8 cellular contexts compared by ENCODE assay signal in the genomic region with DNA sequence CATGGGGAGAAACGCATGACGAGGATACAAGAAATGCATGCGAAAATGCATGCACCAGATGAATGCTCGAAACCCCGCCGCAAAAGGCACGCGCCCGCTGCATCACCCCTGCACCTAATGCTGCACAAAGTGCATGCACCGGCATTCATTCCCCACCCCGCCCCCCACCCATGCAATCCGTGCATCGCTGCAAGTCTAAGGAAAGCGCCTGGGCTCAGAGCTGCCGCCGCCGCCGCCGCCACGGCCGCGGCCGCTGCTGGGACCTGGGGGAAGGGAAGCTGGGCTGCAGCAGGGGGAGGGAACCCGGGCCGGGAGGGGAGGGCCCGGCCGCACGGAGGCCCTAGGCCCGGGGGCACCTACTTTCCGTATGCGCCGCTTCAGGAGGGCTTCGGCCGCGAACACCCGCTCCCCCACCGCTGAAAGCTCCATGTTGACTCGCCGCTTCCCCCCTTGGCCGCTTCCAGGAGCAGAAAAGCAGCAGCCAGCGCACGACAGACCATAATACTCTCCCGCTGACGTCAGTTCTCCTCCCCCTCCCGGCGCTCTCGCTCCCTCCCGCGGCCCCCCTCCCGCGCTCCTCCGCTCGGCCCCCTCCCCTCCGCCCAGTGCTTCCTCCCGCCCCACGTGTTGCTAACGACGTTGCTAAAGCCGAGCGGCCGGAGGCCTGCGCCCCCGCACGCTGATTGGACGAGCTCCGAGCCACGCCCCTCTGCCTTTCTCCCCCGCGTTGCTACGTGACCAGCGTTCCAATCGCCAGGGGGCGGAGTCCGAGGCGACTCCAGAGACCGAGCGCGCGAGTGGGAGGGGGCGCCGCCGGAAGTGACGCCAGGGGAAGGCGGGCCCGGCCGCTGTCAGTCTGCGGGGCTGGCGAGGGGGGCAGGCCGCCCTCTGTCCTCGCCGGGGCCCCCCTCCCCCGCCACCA. TPM values are rescaled to one million over a fixed set of nuclear protein-coding genes. Genes with fewer than 3 reads are reported as not detected.
DNase-seq lines count a peak whose midpoint lies in the region; ATAC-seq and TF ChIP-seq lines count a peak whose summit lies in the region.

Gene CBX8 (minus strand): TSS at position 508 of the 922 bp plus-strand sequence. CDS start 79 bp downstream, at position 429.

- peaks cover 11% of the 10 kb centered on the region for H4K20me1 ChIP-seq in osteoblast (ENCODE audit: insufficient read depth, low read length)

- H3K79me2 ChIP-seq in osteoblast (ENCODE audit: insufficient read depth, low read length): no peaks in the 10 kb centered on the region

- H3K27ac ChIP-seq in osteoblast (ENCODE audit: low read depth, low read length) (peak within 1 kb of the TSS; percentile 78), thoracic aorta (peak within 1 kb of the TSS in 1 of 2 donors; percentile 44)

- H3K4me3 Mint-ChIP-seq in activated naive CD8-positive, alpha-beta T cell: peak within 1 kb of the TSS; percentile 84

- peaks cover 34% of the 10 kb centered on the region for H3K4me1 Mint-ChIP-seq in activated naive CD8-positive, alpha-beta T cell (ENCODE audit: low read depth)

- ATAC-seq in HG02610 (IDR thresholded peaks at IDR 0.05; ENCODE audit: unreplicated experiment) (peak; percentile 89), SK-N-SH treated with all-trans-retinoic acid at 6 μM for 48 hours (peak; percentile 84), thoracic aorta (ENCODE audit: insufficient number of reproducible peaks, low FRiP score, low read depth) (peak; percentile 92)

- intact Hi-C loops in head of caudate nucleus (cut with DNase I): loop anchor here (5.0 kb wide), 1 partner anchor 45 kb away; no protein-coding TSS in a partner anchor

- H3K4me3 ChIP-seq in GM08714 (ENCODE audit: low read length) (peak within 1 kb of the TSS; percentile 82), osteoblast (ENCODE audit: insufficient read depth, low read length) (peak within 1 kb of the TSS; percentile 89), thoracic aorta (peak within 1 kb of the TSS; percentile 90)

- DNase-seq in NCI-H1092 treated with DMSO at 0.1 percent for 48 hours (lab: John Stamatoyannopoulos, UW) (peak; percentile 99), head of caudate nucleus (peak; percentile 99 to 100 (median 100)), osteoblast (ENCODE audit: insufficient read length, low spot score, missing footprints) (peak; percentile 100), thoracic aorta (ENCODE audit: low spot score) (peak; percentile 98)

- H3K9me3 ChIP-seq in osteoblast (ENCODE audit: low read depth, low read length): no peaks in the 10 kb centered on the region
- no peaks in the 10 kb centered on the region for H3K9me3 ChIP-seq in thoracic aorta

- peak within 1 kb of the TSS; percentile 85 for H3K4me2 ChIP-seq in osteoblast (ENCODE audit: insufficient read depth, low read length)

- H2AFZ ChIP-seq in osteoblast (ENCODE audit: low read length): peak within 1 kb of the TSS; percentile 90

- H3K36me3 ChIP-seq in osteoblast (ENCODE audit: insufficient read depth, low read length): no peaks in the 10 kb centered on the region
- no peaks in the 10 kb centered on the region for H3K36me3 ChIP-seq in thoracic aorta

- H3K9me3 Mint-ChIP-seq in activated naive CD8-positive, alpha-beta T cell (ENCODE audit: low read depth): no peaks in the 10 kb centered on the region

- H3K4me1 ChIP-seq in osteoblast (ENCODE audit: insufficient read depth, low read length) (peaks cover 18% of the 10 kb centered on the region), thoracic aorta (ENCODE audit: control insufficient read depth in 1 of 2, low read depth in 2 of 2) (peaks cover 28 to 51% of the 10 kb centered on the region in 2 donors)

- H3K27me3 ChIP-seq in osteoblast (ENCODE audit: insufficient read depth, low read length): peaks cover 48% of the 10 kb centered on the region
- peaks cover 47% of the 10 kb centered on the region for H3K27me3 ChIP-seq in thoracic aorta (replicated peaks; ENCODE audit: insufficient read depth)

- H3K36me3 Mint-ChIP-seq in activated naive CD8-positive, alpha-beta T cell: peaks cover 3% of the 10 kb centered on the region

- no peak for TF ChIP-seq CTCF in osteoblast (IDR thresholded peaks at IDR 0.05; ENCODE audit: extremely low read depth, low read depth, low read length)
- no peak for TF ChIP-seq CTCF in thoracic aorta (IDR thresholded peaks at IDR 0.05)

- no peak within 1 kb of the TSS for H3K27ac Mint-ChIP-seq in activated naive CD8-positive, alpha-beta T cell

- peaks cover 27% of the 10 kb centered on the region for H3K27me3 Mint-ChIP-seq in activated naive CD8-positive, alpha-beta T cell

TF ChIP-seq in SK-N-SH treated with all-trans-retinoic acid at 6 μM for 48 hours, 23 proteins besides CTCF, POLR2A, EP300 and RAD21:
- TF ChIP-seq ESRRG (CRISPR knock-in tag; IDR thresholded peaks at IDR 0.05): no peak
- TF ChIP-seq, protein P1, sequence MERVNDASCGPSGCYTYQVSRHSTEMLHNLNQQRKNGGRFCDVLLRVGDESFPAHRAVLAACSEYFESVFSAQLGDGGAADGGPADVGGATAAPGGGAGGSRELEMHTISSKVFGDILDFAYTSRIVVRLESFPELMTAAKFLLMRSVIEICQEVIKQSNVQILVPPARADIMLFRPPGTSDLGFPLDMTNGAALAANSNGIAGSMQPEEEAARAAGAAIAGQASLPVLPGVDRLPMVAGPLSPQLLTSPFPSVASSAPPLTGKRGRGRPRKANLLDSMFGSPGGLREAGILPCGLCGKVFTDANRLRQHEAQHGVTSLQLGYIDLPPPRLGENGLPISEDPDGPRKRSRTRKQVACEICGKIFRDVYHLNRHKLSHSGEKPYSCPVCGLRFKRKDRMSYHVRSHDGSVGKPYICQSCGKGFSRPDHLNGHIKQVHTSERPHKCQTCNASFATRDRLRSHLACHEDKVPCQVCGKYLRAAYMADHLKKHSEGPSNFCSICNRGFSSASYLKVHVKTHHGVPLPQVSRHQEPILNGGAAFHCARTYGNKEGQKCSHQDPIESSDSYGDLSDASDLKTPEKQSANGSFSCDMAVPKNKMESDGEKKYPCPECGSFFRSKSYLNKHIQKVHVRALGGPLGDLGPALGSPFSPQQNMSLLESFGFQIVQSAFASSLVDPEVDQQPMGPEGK (CRISPR knock-in tag; IDR thresholded peaks at IDR 0.05; ENCODE audit: borderline replicate concordance): peak; percentile 86

RNA-seq across cellular contexts. Expression of gene CBX8, which starts in this region (rescaled TPM):
- total RNA-seq in osteoblast (2.4 and 3.3 TPM in 2 replicates), thoracic aorta (1 to 10 TPM in 1 of 2 donors, under 1 TPM in 1; 0.71 to 7.4 TPM)
